22 cellular contexts compared by ENCODE assay signal in the genomic region with DNA sequence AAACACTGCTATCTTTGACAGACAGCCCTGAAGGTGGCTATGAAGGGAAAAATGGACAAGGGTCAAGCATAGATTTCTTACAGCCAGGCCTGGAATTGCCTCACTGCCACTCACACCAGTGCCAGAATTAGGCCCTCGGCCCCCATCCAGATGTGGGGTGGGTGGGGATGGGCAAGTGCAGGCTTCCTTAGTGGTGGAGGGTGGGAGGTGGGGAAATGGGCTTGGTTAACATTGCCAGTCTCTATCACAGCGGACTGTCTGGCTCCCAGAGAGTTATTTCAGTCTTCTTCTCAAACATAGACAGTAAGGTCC. TPM values are rescaled to one million over a fixed set of nuclear protein-coding genes. Genes with fewer than 3 reads are reported as not detected.
DNase-seq lines count a peak whose midpoint lies in the region; ATAC-seq and TF ChIP-seq lines count a peak whose summit lies in the region.
"Had no signal": no experiment of that assay in that cellular context is flagged by ENCODE, and none has a peak within 500 bp of the region (broad histone marks: within the 10 kb centered on the region; RNA-seq: fewer than 3 reads in every experiment).

No MANE protein-coding gene starts in this region.

- H3K4me3 Mint-ChIP-seq in activated naive CD8-positive, alpha-beta T cell treated with anti-CD3 and anti-CD28 coated beads, Interleukin-2, amount 10 ng/mL, durations not matched to agents 7 days and 5 days = no peak overlapping the region
- no peak overlapping the region for H3K4me3 Mint-ChIP-seq in activated naive CD8-positive, alpha-beta T cell treated with anti-CD3 and anti-CD28 coated beads for 36 hours
- H3K4me3 Mint-ChIP-seq: activated CD8-positive, alpha-beta T cell treated with anti-CD3 and anti-CD28 coated beads, Interleukin-2, amount 10 ng/mL, durations not matched to agents 7 days and 5 days; activated T-cell treated with anti-CD3 and anti-CD28 coated beads, Interleukin-2, amount 50 U/mL, for 24 hours; CD8-positive, alpha-beta memory T cell had no signal

- H3K27ac Mint-ChIP-seq in activated naive CD8-positive, alpha-beta T cell treated with anti-CD3 and anti-CD28 coated beads, Interleukin-2, amount 10 ng/mL, durations not matched to agents 7 days and 5 days = no peak overlapping the region
- no peak overlapping the region for H3K27ac Mint-ChIP-seq in activated naive CD8-positive, alpha-beta T cell treated with anti-CD3 and anti-CD28 coated beads for 36 hours
- H3K27ac Mint-ChIP-seq: activated CD8-positive, alpha-beta T cell treated with anti-CD3 and anti-CD28 coated beads, Interleukin-2, amount 10 ng/mL, durations not matched to agents 7 days and 5 days; activated T-cell treated with anti-CD3 and anti-CD28 coated beads, Interleukin-2, amount 50 U/mL, for 24 hours; CD8-positive, alpha-beta memory T cell had no signal

- H3K4me1 Mint-ChIP-seq in activated naive CD8-positive, alpha-beta T cell treated with anti-CD3 and anti-CD28 coated beads, Interleukin-2, amount 10 ng/mL, durations not matched to agents 7 days and 5 days = no peaks in the 10 kb centered on the region
- H3K4me1 Mint-ChIP-seq in activated naive CD8-positive, alpha-beta T cell treated with anti-CD3 and anti-CD28 coated beads for 36 hours = peaks cover 2% of the 10 kb centered on the region
- H3K4me1 Mint-ChIP-seq: CD8-positive, alpha-beta memory T cell had no signal

- H3K9me3 ChIP-seq in liver (ENCODE audit: control insufficient read depth in 4 of 4, low read length in 3 of 4) = no peaks in the 10 kb centered on the region
- H3K9me3 ChIP-seq: esophagus squamous epithelium, left lung, psoas muscle, transverse colon had no signal

- peak; percentile 9 for ATAC-seq in activated naive CD8-positive, alpha-beta T cell treated with anti-CD3 and anti-CD28 coated beads, Interleukin-2, amount 10 ng/mL, durations not matched to agents 7 days and 5 days (ENCODE audit: low read depth)
- ATAC-seq in Right ventricle myocardium superior (ENCODE audit: poor library complexity) = peak; percentile 24

- no peak for TF ChIP-seq RAD21 in liver (IDR thresholded peaks at IDR 0.05)

- H3K27ac ChIP-seq in liver (ENCODE audit: low read depth in 1 of 2, low read length in 2 of 2) (peak overlapping the region; percentile 84 to 92), temporal lobe (ENCODE audit: low read depth, low read length) (peak overlapping the region; percentile 76)
- H3K27ac ChIP-seq: left lung, psoas muscle, transverse colon had no signal

- no peaks in the 10 kb centered on the region for H3K27me3 ChIP-seq in liver (ENCODE audit: control insufficient read depth in 4 of 4, insufficient read depth in 4 of 4, low read length in 3 of 4)
- H3K27me3 ChIP-seq: esophagus squamous epithelium, left lung, transverse colon had no signal

- H3K36me3 ChIP-seq in liver (ENCODE audit: control insufficient read depth in 4 of 4, insufficient read depth in 3 of 4, low read depth in 1 of 4, low read length in 3 of 4) = no peaks in the 10 kb centered on the region
- H3K36me3 ChIP-seq: transverse colon had no signal

- intact Hi-C loops in Right ventricle myocardium superior (cut with DNase I) = no loop called here

- peak overlapping the region in 1 of 2 donors; percentile 78 for H3K9ac ChIP-seq in liver (ENCODE audit: low read depth in 1 of 2, low read length in 2 of 2)

- POLR2A ChIA-PET in activated naive CD8-positive, alpha-beta T cell treated with anti-CD3 and anti-CD28 coated beads, Interleukin-2, amount 10 ng/mL, durations not matched to agents 7 days and 5 days (lab: Charles Lee) = no interaction called here

- H3K4me1 ChIP-seq in liver (ENCODE audit: control insufficient read depth in 4 of 4, insufficient read depth in 4 of 4, low read length in 3 of 4) = peaks cover 8 to 60% (median 43%) of the 10 kb centered on the region in 4 donors

- no peaks in the 10 kb centered on the region for H3K9me3 Mint-ChIP-seq in activated naive CD8-positive, alpha-beta T cell treated with anti-CD3 and anti-CD28 coated beads, Interleukin-2, amount 10 ng/mL, durations not matched to agents 7 days and 5 days
- H3K9me3 Mint-ChIP-seq in activated naive CD8-positive, alpha-beta T cell treated with anti-CD3 and anti-CD28 coated beads for 36 hours = no peaks in the 10 kb centered on the region
- H3K9me3 Mint-ChIP-seq: activated T-cell treated with anti-CD3 and anti-CD28 coated beads, Interleukin-2, amount 50 U/mL, for 24 hours; CD8-positive, alpha-beta memory T cell had no signal

- H3K27me3 Mint-ChIP-seq in activated naive CD8-positive, alpha-beta T cell treated with anti-CD3 and anti-CD28 coated beads, Interleukin-2, amount 10 ng/mL, durations not matched to agents 7 days and 5 days = peaks cover 23% of the 10 kb centered on the region
- H3K27me3 Mint-ChIP-seq in activated naive CD8-positive, alpha-beta T cell treated with anti-CD3 and anti-CD28 coated beads for 36 hours = peaks cover 35% of the 10 kb centered on the region

- 28% methylated on average over 2 of the region's 2 CpGs for WGBS in liver

- peak overlapping the region in 2 of 3 donors; percentile 22 to 60 for H3K4me3 ChIP-seq in liver (ENCODE audit: low read depth in 1 of 3, low read length in 3 of 3)
- H3K4me3 ChIP-seq: esophagus squamous epithelium, left lung, psoas muscle, transverse colon had no signal

- no peaks in the 10 kb centered on the region for H3K36me3 Mint-ChIP-seq in activated naive CD8-positive, alpha-beta T cell treated with anti-CD3 and anti-CD28 coated beads, Interleukin-2, amount 10 ng/mL, durations not matched to agents 7 days and 5 days
- H3K36me3 Mint-ChIP-seq in activated naive CD8-positive, alpha-beta T cell treated with anti-CD3 and anti-CD28 coated beads for 36 hours = no peaks in the 10 kb centered on the region

- no peak for DNase-seq in activated naive CD8-positive, alpha-beta T cell treated with anti-CD3 and anti-CD28 coated beads, Interleukin-2, amount 10 ng/mL, durations not matched to agents 7 days and 5 days
- DNase-seq in activated naive CD8-positive, alpha-beta T cell treated with anti-CD3 and anti-CD28 coated beads for 36 hours = no peak
- DNase-seq in Right ventricle myocardium superior = no peak
- DNase-seq in NCI-H446 (lab: John Stamatoyannopoulos, UW) = no peak
- DNase-seq in NCI-H345 (lab: John Stamatoyannopoulos, UW) = no peak
- no peak for DNase-seq in inferior parietal cortex (ENCODE audit: extremely low spot score)
- DNase-seq: cerebellar nuclear complex, DMS153, esophagus squamous epithelium, GDM1, NCI-H748 treated with DMSO at 0.1 percent for 48 hours had no signal

- no peak for TF ChIP-seq CTCF in liver (IDR thresholded peaks at IDR 0.05; ENCODE audit: low read depth, low read length, missing input control)

TF ChIP-seq in liver, 16 proteins besides CTCF, POLR2A, EP300 and RAD21 (continues in another document):
- TF ChIP-seq HNF4G (IDR thresholded peaks at IDR 0.05) (no peak), SP1 (IDR thresholded peaks at IDR 0.05) (no peak), YY1 (IDR thresholded peaks at IDR 0.05) (no peak), ZBTB33 (IDR thresholded peaks at IDR 0.05) (no peak)
- TF ChIP-seq, protein P1, sequence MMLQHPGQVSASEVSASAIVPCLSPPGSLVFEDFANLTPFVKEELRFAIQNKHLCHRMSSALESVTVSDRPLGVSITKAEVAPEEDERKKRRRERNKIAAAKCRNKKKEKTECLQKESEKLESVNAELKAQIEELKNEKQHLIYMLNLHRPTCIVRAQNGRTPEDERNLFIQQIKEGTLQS (IDR thresholded peaks at IDR 0.05) = no peak

RNA-seq across cellular contexts. Expression of gene B9D1, which starts 24.9 kb away (rescaled TPM):
- total RNA-seq in activated naive CD8-positive, alpha-beta T cell treated with anti-CD3 and anti-CD28 coated beads, Interleukin-2, amount 10 ng/mL, durations not matched to agents 7 days and 5 days = 1 to 10 TPM; 1.6 to 2.1 TPM
- total RNA-seq in activated naive CD8-positive, alpha-beta T cell treated with anti-CD3 and anti-CD28 coated beads for 36 hours = 1 to 10 TPM; 4.7 to 7.3 TPM
- 6.8 TPM for total RNA-seq in Right ventricle myocardium superior
- 10 to 100 TPM; 10.8 to 22.0 TPM for total RNA-seq in liver
- polyA plus RNA-seq in liver = 10 to 100 TPM in 1 of 2 donors, 1 to 10 TPM in 1; 8.4 to 10.8 TPM
- 7.9 TPM for total RNA-seq in temporal lobe

RNA-seq across cellular contexts. Expression of gene MAPK7, which starts 40.6 kb away (rescaled TPM):
- 10 to 100 TPM; 26.8 to 27.4 TPM for total RNA-seq in activated naive CD8-positive, alpha-beta T cell treated with anti-CD3 and anti-CD28 coated beads, Interleukin-2, amount 10 ng/mL, durations not matched to agents 7 days and 5 days
- total RNA-seq in activated naive CD8-positive, alpha-beta T cell treated with anti-CD3 and anti-CD28 coated beads for 36 hours = 10 to 100 TPM; 14.0 to 16.0 TPM
- total RNA-seq in Right ventricle myocardium superior (13.9 TPM), liver (1 to 10 TPM; 6.0 to 8.8 TPM), temporal lobe (18.2 TPM)
- polyA plus RNA-seq in liver = 1 to 10 TPM; 3.4 to 4.4 TPM

RNA-seq across cellular contexts. Expression of gene MFAP4, which starts 49.3 kb away (rescaled TPM):
- not detected for total RNA-seq in activated naive CD8-positive, alpha-beta T cell treated with anti-CD3 and anti-CD28 coated beads, Interleukin-2, amount 10 ng/mL, durations not matched to agents 7 days and 5 days
- total RNA-seq in activated naive CD8-positive, alpha-beta T cell treated with anti-CD3 and anti-CD28 coated beads for 36 hours = under 1 TPM; 0.14 to 0.41 TPM
- 42.9 TPM for total RNA-seq in Right ventricle myocardium superior
- 1 to 10 TPM; 2.1 to 6.5 TPM for total RNA-seq in liver
- 10 to 100 TPM in 1 of 2 donors, 1 to 10 TPM in 1; 4.9 to 13.3 TPM for polyA plus RNA-seq in liver
- total RNA-seq in temporal lobe = 2.0 TPM
- total RNA-seq: activated CD8-positive, alpha-beta T cell treated with anti-CD3 and anti-CD28 coated beads, Interleukin-2, amount 10 ng/mL, durations not matched to agents 7 days and 5 days; CD8-positive, alpha-beta memory T cell; MCF 10A; mononuclear cell had no signal
- polyA plus RNA-seq: CD8-positive, alpha-beta memory T cell; neural cell had no signal
